Comparison of ENCODE assay signal across 10 cellular contexts in the genomic region with DNA sequence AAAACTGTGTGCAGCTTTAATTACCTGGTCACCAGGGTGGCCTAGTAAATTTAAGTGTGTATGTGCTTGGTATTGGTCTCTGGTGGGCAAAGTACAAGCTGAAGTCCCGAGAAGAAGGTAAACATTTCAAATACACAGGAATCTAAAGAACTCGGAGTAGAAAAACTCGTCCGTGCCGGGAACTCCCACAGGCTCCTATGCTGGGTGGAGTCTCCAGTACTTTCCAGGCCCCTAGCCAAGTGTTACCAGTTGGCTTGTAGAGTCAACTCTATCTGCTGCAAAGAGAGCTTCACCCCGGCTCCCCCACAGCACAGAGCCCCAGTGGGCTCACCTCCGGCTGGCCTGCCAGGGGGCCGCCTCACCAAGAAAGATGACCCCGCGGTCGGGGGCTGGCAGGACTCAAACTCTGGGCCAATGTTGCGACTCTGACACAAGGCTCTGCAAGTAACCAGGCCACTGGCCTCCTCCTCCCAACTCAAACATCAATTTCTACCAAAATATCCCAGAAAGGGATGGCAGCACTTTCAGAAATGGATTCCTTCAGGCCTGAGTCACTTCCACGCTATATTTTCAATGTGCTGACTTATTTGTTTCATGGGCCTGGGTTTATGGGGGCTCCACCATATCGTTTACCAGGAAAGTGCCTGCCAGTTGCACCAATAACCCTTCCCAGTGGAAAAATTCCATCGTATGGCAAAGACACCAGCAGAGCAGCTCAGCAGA.
A peak's percentile ranks its signal among the peaks of the same experiment; 100 is the strongest.
DNase-seq lines count a peak whose midpoint lies in the region; ATAC-seq and TF ChIP-seq lines count a peak whose summit lies in the region.
"Had no signal": no experiment of that assay in that cellular context is flagged by ENCODE, and none has a peak within 500 bp of the region (broad histone marks: within the 10 kb centered on the region; RNA-seq: fewer than 3 reads in every experiment).

No MANE protein-coding gene starts in this region.

- POLR2A ChIA-PET in T-cell (lab: Charles Lee) = no interaction called here

- H3K4me3 Mint-ChIP-seq in activated naive CD8-positive, alpha-beta T cell = no peak overlapping the region
- no peak overlapping the region for H3K4me3 Mint-ChIP-seq in activated naive CD8-positive, alpha-beta T cell treated with anti-CD3 and anti-CD28 coated beads for 36 hours
- H3K4me3 Mint-ChIP-seq in nephron (no peak overlapping the region), T-cell (no peak overlapping the region)
- H3K4me3 Mint-ChIP-seq: memory B cell had no signal

- CTCF ChIA-PET in T-cell (lab: Charles Lee) = no interaction called here

- H3K27ac Mint-ChIP-seq in activated naive CD8-positive, alpha-beta T cell = peak overlapping the region; percentile 10
- no peak overlapping the region for H3K27ac Mint-ChIP-seq in activated naive CD8-positive, alpha-beta T cell treated with anti-CD3 and anti-CD28 coated beads for 36 hours
- H3K27ac Mint-ChIP-seq in nephron (peak overlapping the region; percentile 70 to 91 (median 88)), T-cell (no peak overlapping the region)
- H3K27ac Mint-ChIP-seq: memory B cell had no signal

- H3K4me3 ChIP-seq in fibroblast of pulmonary artery (replicated peaks; ENCODE audit: low read depth, low read length) (no peak overlapping the region), urinary bladder (ENCODE audit: low read depth, low read length) (no peak overlapping the region)
- H3K4me3 ChIP-seq: A549 had no signal

- H3K27me3 Mint-ChIP-seq in activated naive CD8-positive, alpha-beta T cell = no peaks in the 10 kb centered on the region
- no peaks in the 10 kb centered on the region for H3K27me3 Mint-ChIP-seq in activated naive CD8-positive, alpha-beta T cell treated with anti-CD3 and anti-CD28 coated beads for 36 hours
- no peaks in the 10 kb centered on the region for H3K27me3 Mint-ChIP-seq in nephron (ENCODE audit: low read depth)
- no peaks in the 10 kb centered on the region for H3K27me3 Mint-ChIP-seq in T-cell
- H3K27me3 Mint-ChIP-seq: memory B cell had no signal

- ATAC-seq in GM19324 (IDR thresholded peaks at IDR 0.05; ENCODE audit: low FRiP score, unreplicated experiment) (no peak), T-cell (replicated peaks in 1 of 4) (no peak)
- ATAC-seq: A549 had no signal

- peaks cover 5% of the 10 kb centered on the region for H3K36me3 Mint-ChIP-seq in activated naive CD8-positive, alpha-beta T cell
- H3K36me3 Mint-ChIP-seq in activated naive CD8-positive, alpha-beta T cell treated with anti-CD3 and anti-CD28 coated beads for 36 hours = peaks cover 15% of the 10 kb centered on the region
- H3K36me3 Mint-ChIP-seq in nephron (ENCODE audit: low read depth) = peaks cover 30% of the 10 kb centered on the region
- peaks cover 27% of the 10 kb centered on the region for H3K36me3 Mint-ChIP-seq in T-cell

- no peak for DNase-seq in activated naive CD8-positive, alpha-beta T cell treated with anti-CD3 and anti-CD28 coated beads for 36 hours
- DNase-seq in fibroblast of pulmonary artery (ENCODE audit: low read depth) (peak; percentile 77), NCI-H510A (lab: John Stamatoyannopoulos, UW) (no peak), T-cell (no peak)

- 34% methylated on average over 15 of the region's 15 CpGs for WGBS in urinary bladder

- peaks cover 44% of the 10 kb centered on the region for H3K4me1 Mint-ChIP-seq in activated naive CD8-positive, alpha-beta T cell (ENCODE audit: low read depth)
- peaks cover 32% of the 10 kb centered on the region for H3K4me1 Mint-ChIP-seq in activated naive CD8-positive, alpha-beta T cell treated with anti-CD3 and anti-CD28 coated beads for 36 hours
- peaks cover 65% of the 10 kb centered on the region for H3K4me1 Mint-ChIP-seq in nephron
- peaks cover 48 to 57% (median 54%) of the 10 kb centered on the region in 3 donors for H3K4me1 Mint-ChIP-seq in T-cell

- H3K9me3 Mint-ChIP-seq in activated naive CD8-positive, alpha-beta T cell (ENCODE audit: low read depth) = no peaks in the 10 kb centered on the region
- no peaks in the 10 kb centered on the region for H3K9me3 Mint-ChIP-seq in activated naive CD8-positive, alpha-beta T cell treated with anti-CD3 and anti-CD28 coated beads for 36 hours
- no peaks in the 10 kb centered on the region for H3K9me3 Mint-ChIP-seq in nephron
- no peaks in the 10 kb centered on the region for H3K9me3 Mint-ChIP-seq in T-cell
- H3K9me3 Mint-ChIP-seq: memory B cell had no signal

- peak overlapping the region; percentile 12 for H3K27ac ChIP-seq in urinary bladder (ENCODE audit: low read depth)
- H3K27ac ChIP-seq: A549 had no signal

- no peaks in the 10 kb centered on the region for H3K4me1 ChIP-seq in urinary bladder (ENCODE audit: insufficient read depth)

- peaks cover 2% of the 10 kb centered on the region for H3K36me3 ChIP-seq in urinary bladder (ENCODE audit: insufficient read depth)

- TF ChIP-seq CTCF in fibroblast of pulmonary artery (IDR thresholded peaks at IDR 0.05; ENCODE audit: low read length, missing control alignments) = no peak
- no peak for TF ChIP-seq CTCF in nephron (IDR thresholded peaks at IDR 0.05; ENCODE audit: unreplicated experiment in 3 of 3)

Comparison
In these comparisons a context has a peak if more than half of its experiments do, and no peak if none do; other contexts are left out.
1. H3K27ac Mint-ChIP-seq: peak in activated naive CD8-positive, alpha-beta T cell (single experiment) and nephron (3 of 3); none in activated naive CD8-positive, alpha-beta T cell treated with anti-CD3 and anti-CD28 coated beads for 36 hours (single experiment) and T-cell (0 of 2).